In genomic region chr18:74734013-74734444, GRCh38 we compare ENCODE assay signal across 1 cellular context.
A peak's percentile ranks its signal among the peaks of the same experiment; 100 is the strongest.
TF ChIP-seq lines count a peak whose summit lies in the region.

No MANE protein-coding gene starts in this region.

TF ChIP-seq in HepG2, 621 proteins besides CTCF, POLR2A, EP300 and RAD21 (continued from another document and continues in another):
- TF ChIP-seq ZNF782 (CRISPR knock-in tag; IDR thresholded peaks at IDR 0.05; ENCODE audit: borderline replicate concordance) (no peak), ZNF326 (CRISPR knock-in tag; IDR thresholded peaks at IDR 0.05; ENCODE audit: borderline replicate concordance) (no peak), ZNF333 (CRISPR knock-in tag; IDR thresholded peaks at IDR 0.05; ENCODE audit: borderline replicate concordance) (no peak), ZNF530 (CRISPR knock-in tag; IDR thresholded peaks at IDR 0.05; ENCODE audit: low read depth) (no peak), PCBP1 (IDR thresholded peaks at IDR 0.05; ENCODE audit: borderline replicate concordance, low read depth, low read length) (no peak), MIER2 (CRISPR knock-in tag; IDR thresholded peaks at IDR 0.05) (no peak), MAFF (IDR thresholded peaks at IDR 0.05; ENCODE audit: low read depth, low read length) (no peak), TP53 (CRISPR knock-in tag; conservative IDR thresholded peaks at IDR 0.05) (0 out of 2 replicates have a peak, but pooled peaks have one; percentile 52), RBFOX2 (IDR thresholded peaks at IDR 0.05; ENCODE audit: low read depth, low read length) (peak; percentile 23; the same call in 1 of the 2 replicates), ZFX (CRISPR knock-in tag; IDR thresholded peaks at IDR 0.05; ENCODE audit: low read depth) (peak; percentile 65), ARID4A (CRISPR knock-in tag; IDR thresholded peaks at IDR 0.05; ENCODE audit: borderline replicate concordance) (peak; percentile 39; the same call in 1 of the 2 replicates), CREB1 (IDR thresholded peaks at IDR 0.05) (peak; percentile 1; the same call in 1 of the 2 replicates), CREB1 (CRISPR knock-in tag; IDR thresholded peaks at IDR 0.05) (peak; percentile 72), AKAP8 (CRISPR knock-in tag; IDR thresholded peaks at IDR 0.05) (no peak), ZNF574 (CRISPR knock-in tag; IDR thresholded peaks at IDR 0.05) (no peak), HOXA5 (CRISPR knock-in tag; IDR thresholded peaks at IDR 0.05) (0 out of 2 replicates have a peak, but pooled peaks have one; percentile 24), THAP7 (CRISPR knock-in tag; IDR thresholded peaks at IDR 0.05) (no peak), ZBTB2 (CRISPR knock-in tag; IDR thresholded peaks at IDR 0.05; ENCODE audit: low read depth) (no peak), ZNF503 (CRISPR knock-in tag; IDR thresholded peaks at IDR 0.05) (0 out of 2 replicates have a peak, but pooled peaks have one; percentile 40), NCOA1 (CRISPR knock-in tag; IDR thresholded peaks at IDR 0.05) (no peak), NCOR1 (IDR thresholded peaks at IDR 0.05; ENCODE audit: borderline replicate concordance, low read length) (peak; percentile 70; the same call in 1 of the 2 replicates), SMAD9 (CRISPR knock-in tag; IDR thresholded peaks at IDR 0.05) (no peak), RFX3 (CRISPR knock-in tag; IDR thresholded peaks at IDR 0.05) (peak; percentile 66), ZBTB40 (IDR thresholded peaks at IDR 0.05) (no peak), ZBTB40 (CRISPR knock-in tag; IDR thresholded peaks at IDR 0.05) (peak; percentile 23; the same call in 1 of the 2 replicates), ZNF276 (CRISPR knock-in tag; IDR thresholded peaks at IDR 0.05; ENCODE audit: low read depth) (no peak), ZNF569 (CRISPR knock-in tag; IDR thresholded peaks at IDR 0.05; ENCODE audit: borderline replicate concordance) (no peak), ZNF3 (CRISPR knock-in tag; IDR thresholded peaks at IDR 0.05) (no peak), CENPT (CRISPR knock-in tag; IDR thresholded peaks at IDR 0.05; ENCODE audit: low read depth) (no peak), RXRB (CRISPR knock-in tag; IDR thresholded peaks at IDR 0.05; ENCODE audit: borderline replicate concordance) (peak; percentile 57; the same call in 1 of the 2 replicates), SIN3A (IDR thresholded peaks at IDR 0.05; ENCODE audit: borderline replicate concordance, low read depth, low read length) (no peak)
